Comparison of ENCODE assay signal across 8 cellular contexts in genomic region chr13:108342369-108343289, GRCh38.
DNase-seq lines count a peak whose midpoint lies in the region; ATAC-seq, FAIRE-seq and TF ChIP-seq lines count a peak whose summit lies in the region.

No MANE protein-coding gene starts in this region.

- peak; percentile 67 for ATAC-seq in HG03354 (IDR thresholded peaks at IDR 0.05; ENCODE audit: poor library complexity, severe bottlenecking, unreplicated experiment)
- peak; percentile 58 for ATAC-seq in effector memory CD8-positive, alpha-beta T cell (replicated peaks)
- ATAC-seq in naive thymus-derived CD8-positive, alpha-beta T cell, result peak in 1 of 2 donors; percentile 33

- no peaks in the 10 kb centered on the region for H3F3A ChIP-seq in PC-9 (ENCODE audit: insufficient read depth, low read depth)

- FAIRE-seq in GM12891 (lab: Jason Lieb, UNC), result no peak

- no peaks in the 10 kb centered on the region for H3K27me3 Mint-ChIP-seq in effector memory CD8-positive, alpha-beta T cell
- H3K27me3 Mint-ChIP-seq in naive thymus-derived CD8-positive, alpha-beta T cell, result peaks cover 0 to 4% (median under 1%) of the 10 kb centered on the region in 5 donors

- H3K27ac ChIP-seq in PC-9, result no peak overlapping the region

- no TSS peak for BruUV-seq in PC-9 (replicated peaks; lab: Mats Ljungman, UMichigan)

- no peak for TF ChIP-seq POLR2A in GM12891 (IDR thresholded peaks at IDR 0.05; ENCODE audit: low read depth, low read length)

- DNase-seq in Ammon's horn (ENCODE audit: low spot score) (peak; percentile 79), GM12891 (ENCODE audit: insufficient read length, low spot score) (no peak), PC-9 (no peak), DMS79 (lab: John Stamatoyannopoulos, UW) (no peak), MG63 (no peak)
- no peak for DNase-seq in effector memory CD8-positive, alpha-beta T cell
- peak in 2 of 10 donors; percentile 5 to 25 for DNase-seq in naive thymus-derived CD8-positive, alpha-beta T cell

- H3K4me3 ChIP-seq in PC-9 (no peak overlapping the region), MG63 (no peak overlapping the region)

- H2AFZ ChIP-seq in PC-9, result no peak overlapping the region

- no peaks in the 10 kb centered on the region for H3K9me2 ChIP-seq in PC-9 (ENCODE audit: insufficient read depth)

- CTCF ChIA-PET in PC-9 (lab: Charles Lee), result interaction anchor here (0.6 to 0.7 kb wide), 3 partner anchors 51 to 170 kb away, joined by 3 to 6 read pairs (median 3); no protein-coding TSS in a partner anchor

- H3K4me3 Mint-ChIP-seq in effector memory CD8-positive, alpha-beta T cell, result peak overlapping the region in 1 of 2 donors; percentile 33
- peak overlapping the region in 2 of 10 donors; percentile 4 to 57 for H3K4me3 Mint-ChIP-seq in naive thymus-derived CD8-positive, alpha-beta T cell

- H3K27ac Mint-ChIP-seq in effector memory CD8-positive, alpha-beta T cell, result no peak overlapping the region
- H3K27ac Mint-ChIP-seq in naive thymus-derived CD8-positive, alpha-beta T cell, result peak overlapping the region in 6 of 10 donors; percentile 15 to 76 (median 64)

- H3K9me3 ChIP-seq in PC-9 (ENCODE audit: insufficient read depth, low read depth), result no peaks in the 10 kb centered on the region
- H3K9me3 ChIP-seq in MG63, result no peaks in the 10 kb centered on the region

- H3K4me2 ChIP-seq in PC-9, result no peak overlapping the region

- peaks cover 3% of the 10 kb centered on the region for H3K36me3 Mint-ChIP-seq in effector memory CD8-positive, alpha-beta T cell (ENCODE audit: insufficient read depth)
- no peaks in the 10 kb centered on the region for H3K36me3 Mint-ChIP-seq in naive thymus-derived CD8-positive, alpha-beta T cell

- peaks cover 3 to 6% of the 10 kb centered on the region in 2 donors for H3K4me1 Mint-ChIP-seq in effector memory CD8-positive, alpha-beta T cell (ENCODE audit: low read depth in 2 of 2)
- H3K4me1 Mint-ChIP-seq in naive thymus-derived CD8-positive, alpha-beta T cell, result peaks cover 0 to 15% (median 7%) of the 10 kb centered on the region in 4 donors

- no peaks in the 10 kb centered on the region for H4K20me1 ChIP-seq in PC-9 (ENCODE audit: insufficient read depth)

- H3K4me1 ChIP-seq in PC-9 (replicated peaks; ENCODE audit: insufficient read depth), result no peaks in the 10 kb centered on the region

- no peaks in the 10 kb centered on the region for H3K79me2 ChIP-seq in PC-9 (ENCODE audit: low read depth)

- peak; percentile 70 for TF ChIP-seq CTCF in PC-9 (conservative IDR thresholded peaks at IDR 0.05)

- no peaks in the 10 kb centered on the region for H3K9me3 Mint-ChIP-seq in effector memory CD8-positive, alpha-beta T cell
- no peaks in the 10 kb centered on the region for H3K9me3 Mint-ChIP-seq in naive thymus-derived CD8-positive, alpha-beta T cell

- H3K36me3 ChIP-seq in PC-9 (ENCODE audit: low read depth) (no peaks in the 10 kb centered on the region), MG63 (no peaks in the 10 kb centered on the region)

- intact Hi-C loops in PC-9 (cut with micrococcal nuclease; ENCODE audit: unreplicated experiment), result no loop called here

- POLR2A ChIA-PET in PC-9 (lab: Charles Lee; ENCODE audit: unreplicated experiment), result interaction anchor here (0.7 kb wide), 1 partner anchor 518 kb away, joined by 4 read pairs; no protein-coding TSS in a partner anchor
- POLR2A ChIA-PET in naive thymus-derived CD8-positive, alpha-beta T cell (lab: Charles Lee), result no interaction called here

- H3K27me3 ChIP-seq in PC-9 (ENCODE audit: insufficient read depth, low read depth), result peaks cover 82% of the 10 kb centered on the region
- H3K27me3 ChIP-seq in MG63, result peaks cover 4% of the 10 kb centered on the region; the same call in 1 of the 2 replicates

TF ChIP-seq in GM12891, 5 proteins besides CTCF, POLR2A, EP300 and RAD21:
- TF ChIP-seq TAF1 (IDR thresholded peaks at IDR 0.05; ENCODE audit: low read depth, low read length) (no peak), SPI1 (IDR thresholded peaks at IDR 0.05; ENCODE audit: low read depth, low read length) (peak; percentile 80), PAX5 (IDR thresholded peaks at IDR 0.05; ENCODE audit: insufficient read depth, low read length, severe bottlenecking) (no peak)

Comparison
In these comparisons a context has a peak if more than half of its experiments do, and no peak if none do; other contexts are left out.
1. H3K27ac Mint-ChIP-seq: peak in naive thymus-derived CD8-positive, alpha-beta T cell (6 of 10); none in effector memory CD8-positive, alpha-beta T cell (0 of 2).